ENCODE assay signal across 10 cellular contexts in the genomic region with DNA sequence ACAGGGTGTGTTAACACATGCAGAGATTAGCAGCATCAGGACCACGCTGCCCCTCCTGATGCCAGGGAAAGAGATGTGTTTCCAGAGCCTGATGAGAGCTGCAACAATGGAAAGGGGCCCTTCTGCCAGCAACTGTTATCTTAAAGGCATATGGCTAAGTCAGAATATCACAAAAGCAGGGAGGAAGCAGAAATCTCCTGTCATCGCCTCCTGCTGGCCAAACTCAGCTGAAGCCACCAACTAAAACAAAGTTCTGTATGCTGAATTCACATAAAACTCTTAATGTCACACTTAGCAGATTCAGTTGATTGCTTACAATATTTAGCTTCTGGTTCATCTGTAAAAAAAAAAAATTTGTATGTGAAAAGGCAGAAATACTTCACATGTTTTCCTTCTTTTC.
DNase-seq lines count a peak whose midpoint lies in the region; ATAC-seq and TF ChIP-seq lines count a peak whose summit lies in the region.
"Had no signal": no experiment of that assay in that cellular context is flagged by ENCODE, and none has a peak within 500 bp of the region (broad histone marks: within the 10 kb centered on the region; RNA-seq: fewer than 3 reads in every experiment).

No MANE protein-coding gene starts in this region.

- no peak overlapping the region for H3K27ac Mint-ChIP-seq in GM23338
- H3K27ac Mint-ChIP-seq: T-cell had no signal

- H3K4me1 ChIP-seq in GM23338 (ENCODE audit: insufficient read depth) (no peaks in the 10 kb centered on the region), RWPE2 (ENCODE audit: insufficient read depth, poor library complexity, severe bottlenecking) (peaks cover 11% of the 10 kb centered on the region)
- H3K4me1 ChIP-seq: ascending aorta, left ventricle myocardium inferior had no signal

- H3K27me3 Mint-ChIP-seq in GM23338 (ENCODE audit: insufficient read depth, low read depth, poor library complexity), result no peaks in the 10 kb centered on the region
- H3K27me3 Mint-ChIP-seq: T-cell had no signal

- H3K4me3 ChIP-seq in GM23338 (no peak overlapping the region), RWPE2 (ENCODE audit: severe bottlenecking) (no peak overlapping the region)
- H3K4me3 ChIP-seq: ascending aorta, left ventricle myocardium inferior had no signal

- no peaks in the 10 kb centered on the region for H3F3A ChIP-seq in GM23338 (replicated peaks; ENCODE audit: low read depth)

- no peaks in the 10 kb centered on the region for H3K9me3 ChIP-seq in RWPE2 (ENCODE audit: severe bottlenecking)
- H3K9me3 ChIP-seq: ascending aorta had no signal

- TF ChIP-seq CTCF in GM23338 (conservative IDR thresholded peaks at IDR 0.05; ENCODE audit: low read depth in 2 of 2), result peak; percentile 73 to 86
- TF ChIP-seq CTCF in RWPE2 (IDR thresholded peaks at IDR 0.05; ENCODE audit: poor library complexity, severe bottlenecking), result peak; percentile 20

- H4K20me1 ChIP-seq in GM23338 (replicated peaks; ENCODE audit: insufficient read depth), result no peaks in the 10 kb centered on the region

- DNase-seq in ELF-1 (ENCODE audit: low read depth, low spot score), result peak; percentile 36
- peak; percentile 71 for DNase-seq in GM23338 (ENCODE audit: low spot score)
- DNase-seq in RWPE2 (ENCODE audit: low spot score), result no peak
- peak; percentile 60 for DNase-seq in islet precursor cell
- DNase-seq in GM19238 (ENCODE audit: insufficient read length, low spot score), result no peak
- DNase-seq in NCI-H446 (lab: John Stamatoyannopoulos, UW), result no peak
- DNase-seq: left ventricle myocardium inferior, T-cell had no signal

- no peaks in the 10 kb centered on the region for H3K36me3 ChIP-seq in GM23338 (ENCODE audit: insufficient read depth)
- no peaks in the 10 kb centered on the region for H3K36me3 ChIP-seq in RWPE2 (ENCODE audit: low read depth)
- H3K36me3 ChIP-seq: ascending aorta, left ventricle myocardium inferior had no signal

- H3K4me3 Mint-ChIP-seq in GM23338, result no peak overlapping the region
- H3K4me3 Mint-ChIP-seq: T-cell had no signal

- ATAC-seq in GM23338 (peak; percentile 66), RWPE2 (ENCODE audit: low read depth) (no peak), HG03196 (IDR thresholded peaks at IDR 0.05; ENCODE audit: unreplicated experiment) (no peak)
- ATAC-seq: T-cell had no signal

- H3K27me3 ChIP-seq in GM23338 (ENCODE audit: insufficient read depth), result no peaks in the 10 kb centered on the region
- no peaks in the 10 kb centered on the region for H3K27me3 ChIP-seq in RWPE2 (ENCODE audit: insufficient read depth, poor library complexity, severe bottlenecking)
- H3K27me3 ChIP-seq: ascending aorta had no signal

- H3K9me3 Mint-ChIP-seq in GM23338, result no peaks in the 10 kb centered on the region

- H3K9me2 ChIP-seq in GM23338 (ENCODE audit: insufficient read depth), result no peaks in the 10 kb centered on the region

- H3K79me2 ChIP-seq in GM23338 (replicated peaks; ENCODE audit: insufficient read depth), result no peaks in the 10 kb centered on the region

- no peaks in the 10 kb centered on the region for H3K36me3 Mint-ChIP-seq in GM23338 (ENCODE audit: low read depth)
- H3K36me3 Mint-ChIP-seq: T-cell had no signal

- H3K4me2 ChIP-seq in GM23338, result no peak overlapping the region

- H3K27ac ChIP-seq in GM23338 (ENCODE audit: low read depth) (no peak overlapping the region), RWPE2 (ENCODE audit: poor library complexity, severe bottlenecking) (no peak overlapping the region)
- H3K27ac ChIP-seq: ascending aorta, left ventricle myocardium inferior had no signal

- no peak overlapping the region for H2AFZ ChIP-seq in GM23338

- H3K4me1 Mint-ChIP-seq in GM23338, result no peaks in the 10 kb centered on the region
- H3K4me1 Mint-ChIP-seq: T-cell had no signal

TF ChIP-seq in GM23338, 12 proteins besides CTCF, POLR2A, EP300 and RAD21:
- TF ChIP-seq, protein P1, sequence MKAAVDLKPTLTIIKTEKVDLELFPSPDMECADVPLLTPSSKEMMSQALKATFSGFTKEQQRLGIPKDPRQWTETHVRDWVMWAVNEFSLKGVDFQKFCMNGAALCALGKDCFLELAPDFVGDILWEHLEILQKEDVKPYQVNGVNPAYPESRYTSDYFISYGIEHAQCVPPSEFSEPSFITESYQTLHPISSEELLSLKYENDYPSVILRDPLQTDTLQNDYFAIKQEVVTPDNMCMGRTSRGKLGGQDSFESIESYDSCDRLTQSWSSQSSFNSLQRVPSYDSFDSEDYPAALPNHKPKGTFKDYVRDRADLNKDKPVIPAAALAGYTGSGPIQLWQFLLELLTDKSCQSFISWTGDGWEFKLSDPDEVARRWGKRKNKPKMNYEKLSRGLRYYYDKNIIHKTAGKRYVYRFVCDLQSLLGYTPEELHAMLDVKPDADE (IDR thresholded peaks at IDR 0.05), result no peak
- TF ChIP-seq STAT1 (IDR thresholded peaks at IDR 0.05; ENCODE audit: unreplicated experiment) (no peak), ZNF114 (CRISPR knock-in tag; IDR thresholded peaks at IDR 0.05) (no peak)

Comparison
In these comparisons a context has a peak if more than half of its experiments do, and no peak if none do; other contexts are left out.
1. DNase-seq: peak in ELF-1 (single experiment), GM23338 (single experiment) and islet precursor cell (single experiment); none in RWPE2 (single experiment), GM19238 (single experiment) and NCI-H446 (0 of 2).